In the genomic region with DNA sequence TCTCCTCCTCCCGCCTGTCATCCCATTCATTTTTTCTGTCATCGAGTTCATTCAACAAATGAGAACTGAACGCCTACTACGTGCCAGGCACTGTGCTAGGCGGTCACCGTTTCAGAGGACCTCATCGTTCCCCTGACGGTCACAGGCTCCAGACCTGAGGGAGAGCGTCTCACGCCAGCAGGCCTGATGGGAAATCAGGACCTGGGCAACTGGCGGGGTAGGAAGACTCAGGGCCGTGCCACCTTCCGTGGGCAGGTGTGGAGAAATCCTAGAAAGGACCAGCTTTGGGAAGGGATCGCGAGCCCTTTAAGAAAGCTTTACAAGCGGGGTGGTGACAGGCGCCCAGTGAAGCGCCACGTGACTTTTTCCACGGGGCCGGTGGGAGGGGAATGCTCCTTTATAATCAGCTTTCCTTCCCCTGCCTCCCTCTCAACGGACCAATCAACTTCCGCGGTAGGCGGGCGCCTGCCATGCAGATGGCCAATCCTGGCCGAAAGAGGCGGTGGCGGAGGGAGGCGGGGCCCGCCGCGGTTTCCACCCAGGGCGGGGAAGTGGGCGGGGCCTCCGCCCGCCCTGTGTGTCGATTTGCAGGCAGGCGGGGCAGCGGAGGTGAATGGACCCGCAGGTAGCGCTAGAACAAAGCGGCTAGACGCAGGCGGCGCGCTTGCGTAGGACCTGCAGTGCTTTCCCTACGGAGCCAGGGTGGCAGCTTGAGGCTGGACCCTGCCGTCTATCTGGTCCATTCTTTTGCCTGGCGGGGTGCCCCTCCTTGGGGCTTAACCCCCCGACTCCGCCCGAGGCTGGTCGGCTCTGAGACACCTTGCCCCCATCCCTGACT, we compare ENCODE assay signal across 8 cellular contexts. TPM values are rescaled to one million over a fixed set of nuclear protein-coding genes. Genes with fewer than 3 reads are reported as not detected.
DNase-seq lines count a peak whose midpoint lies in the region; ATAC-seq, FAIRE-seq and TF ChIP-seq lines count a peak whose summit lies in the region.

No MANE protein-coding gene starts in this region.

- no peaks in the 10 kb centered on the region for H3K9me3 ChIP-seq in iPS-20b (ENCODE audit: insufficient read depth, low read depth, low read length)
- H3K9me3 ChIP-seq in skeletal muscle tissue (ENCODE audit: control insufficient read depth in 3 of 3, low read length in 3 of 3): no peaks in the 10 kb centered on the region

- H3K27ac ChIP-seq in iPS-20b (ENCODE audit: low read length): no peak overlapping the region
- peak overlapping the region; percentile 96 for H3K27ac ChIP-seq in skeletal muscle tissue (ENCODE audit: low read depth, low read length)

- FAIRE-seq in bronchial epithelial cell (lab: Jason Lieb, UNC): peak; percentile 73

- DNase-seq in AG08395 (ENCODE audit: low spot score) (peak; percentile 99), NCI-H2227 (lab: John Stamatoyannopoulos, UW; ENCODE audit: unreplicated experiment) (peak; percentile 97), bronchial epithelial cell (ENCODE audit: low read depth) (peak; percentile 97)

- H3K9ac ChIP-seq in iPS-20b (ENCODE audit: low read depth, low read length): peak overlapping the region; percentile 75; the same call in 1 of the 2 replicates
- H3K9ac ChIP-seq in skeletal muscle tissue (ENCODE audit: low read depth in 1 of 3, low read length in 3 of 3): peak overlapping the region; percentile 80 to 88 (median 88)

- TF ChIP-seq CTCF in WI38 (IDR thresholded peaks at IDR 0.05; ENCODE audit: low read depth, low read length) (no peak), bronchial epithelial cell (IDR thresholded peaks at IDR 0.05; ENCODE audit: insufficient read depth, low read length, severe bottlenecking) (peak; percentile 29)

- H3K27me3 ChIP-seq in bronchial epithelial cell (ENCODE audit: control insufficient read depth, insufficient read depth, low read length) (no peaks in the 10 kb centered on the region), iPS-20b (ENCODE audit: insufficient read depth, low read length) (peaks cover 32% of the 10 kb centered on the region), skeletal muscle tissue (ENCODE audit: control insufficient read depth in 3 of 3, insufficient read depth in 3 of 3, low read length in 3 of 3) (no peaks in the 10 kb centered on the region)

- H3K4me1 ChIP-seq in iPS-20b (ENCODE audit: insufficient read depth, low read length): peaks cover 10% of the 10 kb centered on the region
- peaks cover 36 to 50% (median 47%) of the 10 kb centered on the region in 3 donors for H3K4me1 ChIP-seq in skeletal muscle tissue (ENCODE audit: control insufficient read depth in 3 of 3, insufficient read depth in 3 of 3, low read length in 3 of 3)

- H3K4me3 ChIP-seq in WI38 (ENCODE audit: low read depth, low read length) (peak overlapping the region; percentile 68), bronchial epithelial cell (ENCODE audit: low read depth, low read length) (peak overlapping the region; percentile 90), iPS-20b (ENCODE audit: low read length) (peak overlapping the region; percentile 85), skeletal muscle tissue (ENCODE audit: low read length in 3 of 3) (peak overlapping the region; percentile 88 to 90 (median 88))

- ATAC-seq in GM18909 (IDR thresholded peaks at IDR 0.05; ENCODE audit: poor library complexity, unreplicated experiment) (peak; percentile 75), HG03159 (IDR thresholded peaks at IDR 0.05; ENCODE audit: unreplicated experiment) (peak; percentile 70)

- H3K36me3 ChIP-seq in bronchial epithelial cell (ENCODE audit: control insufficient read depth, insufficient read depth, low read length) (peaks cover 19% of the 10 kb centered on the region), iPS-20b (ENCODE audit: insufficient read depth, low read depth, low read length) (peaks cover 14% of the 10 kb centered on the region; the same call in 1 of the 2 replicates), skeletal muscle tissue (ENCODE audit: control insufficient read depth in 3 of 3, insufficient read depth in 3 of 3, low read length in 3 of 3) (peaks cover 12 to 16% (median 15%) of the 10 kb centered on the region in 3 donors)

RNA-seq across cellular contexts. Expression of a gene that starts 0.8 kb away (rescaled TPM):
- total RNA-seq in bronchial epithelial cell (38.2 and 42.4 TPM in 2 replicates), skeletal muscle tissue (5.2 TPM)
